Comparison of ENCODE assay signal across 34 cellular contexts in genomic region chr16:72324578-72324977, GRCh38.
"Had no signal": no experiment of that assay in that cellular context is flagged by ENCODE, and none has a peak within 500 bp of the region (broad histone marks: within the 10 kb centered on the region; RNA-seq: fewer than 3 reads in every experiment).

No MANE protein-coding gene starts in this region.

- H3K27me3 ChIP-seq: adrenal gland, ascending aorta, body of pancreas, brain microvascular endothelial cell, breast epithelium, cardiac muscle cell had no signal

- H3K4me1 ChIP-seq: adrenal gland, ascending aorta, body of pancreas, breast epithelium had no signal

- H3K27ac ChIP-seq: adrenal gland, ascending aorta, body of pancreas, brain microvascular endothelial cell, breast epithelium, cardiac muscle cell had no signal

- DNase-seq: activated effector memory CD4-positive, alpha-beta T cell treated with anti-CD3 and anti-CD28 coated beads, Interleukin-2, amount 50 U/mL, for 16 hours; activated effector memory CD4-positive, alpha-beta T cell treated with Interleukin-2 at 50 U/mL for 16 hours; activated gamma-delta T cell; activated gamma-delta T cell treated with Interleukin-2 at 50 U/mL for 16 hours; activated naive CD4-positive, alpha-beta T cell; activated naive CD4-positive, alpha-beta T cell treated with anti-CD3 and anti-CD28 coated beads for 36 hours; activated naive CD4-positive, alpha-beta T cell treated with anti-CD3 and anti-CD28 coated beads, Interleukin-2, amount 10 ng/mL, durations not matched to agents 7 days and 5 days; activated naive CD4-positive, alpha-beta T cell treated with anti-CD3 and anti-CD28 coated beads, Interleukin-2, amount 50 U/mL, for 16 hours; activated naive CD4-positive, alpha-beta T cell treated with Interleukin-2 at 50 U/mL for 16 hours; activated naive CD8-positive, alpha-beta T cell treated with anti-CD3 and anti-CD28 coated beads for 36 hours; activated naive CD8-positive, alpha-beta T cell treated with anti-CD3 and anti-CD28 coated beads, Interleukin-2, amount 10 ng/mL, durations not matched to agents 7 days and 5 days; activated naive CD8-positive, alpha-beta T cell treated with anti-CD3 and anti-CD28 coated beads, Interleukin-2, amount 50 U/mL, for 24 hours; activated T-cell treated with anti-CD3 and anti-CD28 coated beads, Interleukin-2, amount 50 U/mL, for 1 hour; activated T-cell treated with anti-CD3 and anti-CD28 coated beads, Interleukin-2, amount 50 U/mL, for 24 hours; activated T-cell treated with anti-CD3 and anti-CD28 coated beads, Interleukin-2, amount 50 U/mL, for 4 hours; activated T-cell treated with anti-CD3 and anti-CD28 coated beads, Interleukin-2, amount 50 U/mL, for 48 hours; activated T-cell treated with anti-CD3 and anti-CD28 coated beads, Interleukin-2, amount 50 U/mL, for 72 hours; adrenal gland; amniotic stem cell; amygdala; anterior cingulate cortex; aorta; body of pancreas; brain microvascular endothelial cell; caudate nucleus; central memory CD4-positive, alpha-beta T cell; cerebellar nuclear complex had no signal

- ATAC-seq: activated naive CD4-positive, alpha-beta T cell treated with anti-CD3 and anti-CD28 coated beads, Interleukin-2, amount 50 U/mL, for 72 hours; activated naive CD8-positive, alpha-beta T cell treated with anti-CD3 and anti-CD28 coated beads, Interleukin-2, amount 50 U/mL, for 24 hours; activated T-cell treated with anti-CD3 and anti-CD28 coated beads, Interleukin-2, amount 50 U/mL, for 4 hours; activated T-cell treated with anti-CD3 and anti-CD28 coated beads, Interleukin-2, amount 50 U/mL, for 72 hours; activated T-helper 17 cell treated with anti-CD3 and anti-CD28 coated beads, Interleukin-2, amount 50 U/mL, for 72 hours; body of pancreas had no signal

- FAIRE-seq: astrocyte, bronchial epithelial cell had no signal

- H3K4me3 ChIP-seq: adrenal gland, ascending aorta, body of pancreas, breast epithelium, cardiac muscle cell had no signal

- H3K9me3 ChIP-seq: adrenal gland, ascending aorta had no signal

- H3K36me3 ChIP-seq: adrenal gland, ascending aorta, brain microvascular endothelial cell, breast epithelium, cardiac muscle cell had no signal
